ENCODE assay signal across 17 cellular contexts in genomic region chr5:149500922-149501582, GRCh38. TPM values are rescaled to one million over a fixed set of nuclear protein-coding genes. Genes with fewer than 3 reads are reported as not detected.
A peak's percentile ranks its signal among the peaks of the same experiment; 100 is the strongest.
DNase-seq lines count a peak whose midpoint lies in the region; ATAC-seq and TF ChIP-seq lines count a peak whose summit lies in the region.
"Had no signal": no experiment of that assay in that cellular context is flagged by ENCODE, and none has a peak within 500 bp of the region (broad histone marks: within the 10 kb centered on the region; RNA-seq: fewer than 3 reads in every experiment).

No MANE protein-coding gene starts in this region.

- H3K4me1 Mint-ChIP-seq in activated CD4-positive, alpha-beta T cell treated with anti-CD3 and anti-CD28 coated beads, Interleukin-2, amount 10 ng/mL, durations not matched to agents 24 days and 14 days: peaks cover 2% of the 10 kb centered on the region
- H3K4me1 Mint-ChIP-seq: activated CD4-positive, alpha-beta memory T cell treated with anti-CD3 and anti-CD28 coated beads, Interleukin-2, amount 10 ng/mL, durations not matched to agents 7 days and 5 days had no signal

- ATAC-seq in GM18498 (IDR thresholded peaks at IDR 0.05; ENCODE audit: unreplicated experiment): no peak
- ATAC-seq in HG03097 (IDR thresholded peaks at IDR 0.05; ENCODE audit: low FRiP score, unreplicated experiment): no peak
- ATAC-seq: A549 had no signal

- no peak overlapping the region for H3K4me3 Mint-ChIP-seq in activated CD4-positive, alpha-beta T cell treated with anti-CD3 and anti-CD28 coated beads, Interleukin-2, amount 10 ng/mL, durations not matched to agents 24 days and 14 days
- H3K4me3 Mint-ChIP-seq: activated CD4-positive, alpha-beta memory T cell treated with anti-CD3 and anti-CD28 coated beads, Interleukin-2, amount 10 ng/mL, durations not matched to agents 7 days and 5 days had no signal

- H3K36me3 Mint-ChIP-seq in activated CD4-positive, alpha-beta T cell treated with anti-CD3 and anti-CD28 coated beads, Interleukin-2, amount 10 ng/mL, durations not matched to agents 24 days and 14 days (ENCODE audit: low read depth): peaks cover 57% of the 10 kb centered on the region

- peak; percentile 13 for DNase-seq in activated CD4-positive, alpha-beta T cell treated with anti-CD3 and anti-CD28 coated beads, Interleukin-2, amount 10 ng/mL, durations not matched to agents 24 days and 14 days
- no peak for DNase-seq in activated CD4-positive, alpha-beta T cell treated with anti-CD3 and anti-CD28 coated beads, Interleukin-2, amount 50 U/mL, for 4 hours
- peak; percentile 70 to 79 for DNase-seq in SJSA1 (ENCODE audit: low read depth in 1 of 2, low spot score in 2 of 2)
- peak; percentile 91 for DNase-seq in fibroblast of villous mesenchyme (ENCODE audit: low read depth)
- DNase-seq in sigmoid colon: no peak
- DNase-seq in DMS53 (lab: John Stamatoyannopoulos, UW): no peak
- DNase-seq: activated CD4-positive, alpha-beta memory T cell treated with anti-CD3 and anti-CD28 coated beads, Interleukin-2, amount 10 ng/mL, durations not matched to agents 7 days and 5 days; activated naive CD4-positive, alpha-beta T cell; cerebellar nuclear complex; DMS79; H7; mammary epithelial cell; NCI-H345; tibial artery had no signal

- H3K4me1 ChIP-seq in SJSA1 (replicated peaks) (peaks cover 52% of the 10 kb centered on the region), sigmoid colon (peaks cover 0 to 43% (median 25%) of the 10 kb centered on the region in 4 donors)

- TF ChIP-seq POLR2A in sigmoid colon (IDR thresholded peaks at IDR 0.05): no peak

- WGBS in sigmoid colon, 2 donors: 79 to 86% methylated on average over 5 of the region's 5 CpGs

- intact Hi-C loops in activated CD4-positive, alpha-beta T cell treated with anti-CD3 and anti-CD28 coated beads, Interleukin-2, amount 10 ng/mL, durations not matched to agents 24 days and 14 days (cut with micrococcal nuclease): no loop called here
- intact Hi-C loops in sigmoid colon (cut with DNase I): no loop called here

- TF ChIP-seq CTCF in fibroblast of villous mesenchyme (IDR thresholded peaks at IDR 0.05; ENCODE audit: insufficient read depth, low read depth, low read length): no peak
- no peak for TF ChIP-seq CTCF in sigmoid colon (IDR thresholded peaks at IDR 0.05)

- H3K9me3 ChIP-seq in SJSA1 (replicated peaks) (no peaks in the 10 kb centered on the region), sigmoid colon (no peaks in the 10 kb centered on the region)
- H3K9me3 ChIP-seq: A549, tibial artery had no signal

- H3K4me3 ChIP-seq in SJSA1 (no peak overlapping the region), fibroblast of villous mesenchyme (ENCODE audit: low read depth, low read length) (no peak overlapping the region), sigmoid colon (no peak overlapping the region)
- H3K4me3 ChIP-seq: A549, tibial artery had no signal

- H3K27me3 ChIP-seq in SJSA1 (replicated peaks) (no peaks in the 10 kb centered on the region), sigmoid colon (no peaks in the 10 kb centered on the region)
- H3K27me3 ChIP-seq: tibial artery had no signal

- H3K36me3 ChIP-seq in SJSA1 (peaks cover 85% of the 10 kb centered on the region), sigmoid colon (peaks cover 7 to 86% (median 36%) of the 10 kb centered on the region in 4 donors)

- no peaks in the 10 kb centered on the region for H3K27me3 Mint-ChIP-seq in activated CD4-positive, alpha-beta T cell treated with anti-CD3 and anti-CD28 coated beads, Interleukin-2, amount 10 ng/mL, durations not matched to agents 24 days and 14 days
- H3K27me3 Mint-ChIP-seq: activated CD4-positive, alpha-beta memory T cell treated with anti-CD3 and anti-CD28 coated beads, Interleukin-2, amount 10 ng/mL, durations not matched to agents 7 days and 5 days had no signal

- H3K27ac ChIP-seq in SJSA1 (peak overlapping the region; percentile 50), sigmoid colon (peak overlapping the region in 3 of 4 donors; percentile 35 to 69 (median 44))
- H3K27ac ChIP-seq: A549, tibial artery had no signal

- H3K9me3 Mint-ChIP-seq in activated CD4-positive, alpha-beta T cell treated with anti-CD3 and anti-CD28 coated beads, Interleukin-2, amount 10 ng/mL, durations not matched to agents 24 days and 14 days: no peaks in the 10 kb centered on the region
- H3K9me3 Mint-ChIP-seq: activated CD4-positive, alpha-beta memory T cell treated with anti-CD3 and anti-CD28 coated beads, Interleukin-2, amount 10 ng/mL, durations not matched to agents 7 days and 5 days had no signal

- TF ChIP-seq EP300 in sigmoid colon (IDR thresholded peaks at IDR 0.05): no peak

- H3K27ac Mint-ChIP-seq in activated CD4-positive, alpha-beta T cell treated with anti-CD3 and anti-CD28 coated beads, Interleukin-2, amount 10 ng/mL, durations not matched to agents 24 days and 14 days: no peak overlapping the region
- H3K27ac Mint-ChIP-seq: activated CD4-positive, alpha-beta memory T cell treated with anti-CD3 and anti-CD28 coated beads, Interleukin-2, amount 10 ng/mL, durations not matched to agents 7 days and 5 days had no signal

RNA-seq across cellular contexts. Expression of gene CSNK1A1, which starts 50.2 kb away (rescaled TPM):
- total RNA-seq in activated CD4-positive, alpha-beta T cell treated with anti-CD3 and anti-CD28 coated beads, Interleukin-2, amount 10 ng/mL, durations not matched to agents 24 days and 14 days: 175 TPM in 2 replicates
- total RNA-seq in SJSA1 (2014; rRNA removed; shearing (Covaris generic)): 311 and 438 TPM in 2 replicates
- total RNA-seq in fibroblast of villous mesenchyme (386 and 487 TPM in 2 replicates), sigmoid colon (100 to 1,000 TPM; 214 to 298 (median 231) TPM)
- 100 to 1,000 TPM in 2 of 3 donors, 10 to 100 TPM in 1; 85.3 to 112 (median 107) TPM for polyA plus RNA-seq in sigmoid colon

Comparison
In these comparisons a context has a peak if more than half of its experiments do, and no peak if none do; other contexts are left out.
1. DNase-seq: peak in activated CD4-positive, alpha-beta T cell treated with anti-CD3 and anti-CD28 coated beads, Interleukin-2, amount 10 ng/mL, durations not matched to agents 24 days and 14 days (single experiment), SJSA1 (2 of 2) and fibroblast of villous mesenchyme (single experiment); none in activated CD4-positive, alpha-beta T cell treated with anti-CD3 and anti-CD28 coated beads, Interleukin-2, amount 50 U/mL, for 4 hours (0 of 2), sigmoid colon (single experiment) and DMS53 (single experiment).